ENCODE assay signal across 9 cellular contexts in genomic region chr17:38558751-38559024, GRCh38. TPM values are rescaled to one million over a fixed set of nuclear protein-coding genes. Genes with fewer than 3 reads are reported as not detected.
DNase-seq lines count a peak whose midpoint lies in the region; FAIRE-seq and TF ChIP-seq lines count a peak whose summit lies in the region.
"Had no signal": no experiment of that assay in that cellular context is flagged by ENCODE, and none has a peak within 500 bp of the region (broad histone marks: within the 10 kb centered on the region; RNA-seq: fewer than 3 reads in every experiment).

No MANE protein-coding gene starts in this region.

- H3K4me3 ChIP-seq in MM.1S (ENCODE audit: low read length) (peak overlapping the region; percentile 71), endodermal cell (ENCODE audit: low read length) (peak overlapping the region; percentile 72), neuronal stem cell (ENCODE audit: low read length in 2 of 2) (peak overlapping the region; percentile 37 to 69)

- H3K36me3 ChIP-seq in ES-I3 (ENCODE audit: insufficient read depth, low read length) (no peaks in the 10 kb centered on the region), MM.1S (replicated peaks; ENCODE audit: insufficient read depth, low read length) (no peaks in the 10 kb centered on the region), endodermal cell (ENCODE audit: control insufficient read depth, insufficient read depth, low read length) (no peaks in the 10 kb centered on the region), neuronal stem cell (replicated peaks in 1 of 2; ENCODE audit: control insufficient read depth in 2 of 2, insufficient read depth in 2 of 2, low read length in 2 of 2) (peaks cover 0 to 9% of the 10 kb centered on the region in 2 donors)

- H3K27me3 ChIP-seq in MM.1S (replicated peaks; ENCODE audit: insufficient read depth, low read length) (peaks cover 35% of the 10 kb centered on the region), endodermal cell (ENCODE audit: control insufficient read depth, insufficient read depth, low read length, poor library complexity, severe bottlenecking) (peaks cover 74% of the 10 kb centered on the region), neuronal stem cell (ENCODE audit: control insufficient read depth in 3 of 3, insufficient read depth in 3 of 3, low read depth in 1 of 3, low read length in 3 of 3) (peaks cover 6 to 51% (median 29%) of the 10 kb centered on the region in 3 experiments)

- H4K20me1 ChIP-seq in MM.1S (ENCODE audit: insufficient read depth, low read length) = no peaks in the 10 kb centered on the region

- FAIRE-seq in GM19239 (lab: Jason Lieb, UNC) = no peak

- no peak overlapping the region for H3K27ac Mint-ChIP-seq in endodermal cell

- peaks cover 9% of the 10 kb centered on the region for H3K4me1 Mint-ChIP-seq in endodermal cell

- TF ChIP-seq CTCF in MM.1S (IDR thresholded peaks at IDR 0.05; ENCODE audit: low read length) (no peak), endodermal cell (conservative IDR thresholded peaks at IDR 0.05) (no peak)

- H2AK5ac ChIP-seq in neuronal stem cell (ENCODE audit: low read depth, low read length) = no peak overlapping the region

- H2BK120ac ChIP-seq in neuronal stem cell (ENCODE audit: low read depth, low read length) = peak overlapping the region; percentile 10

- H2BK5ac ChIP-seq in neuronal stem cell (ENCODE audit: low read length) = no peak overlapping the region

- no peak overlapping the region for H4K91ac ChIP-seq in neuronal stem cell (ENCODE audit: low read depth, low read length, poor library complexity)

- H3K36me3 Mint-ChIP-seq in endodermal cell (ENCODE audit: low read depth) = no peaks in the 10 kb centered on the region

- peak overlapping the region; percentile 92 for H3K4me2 ChIP-seq in MM.1S (ENCODE audit: low read depth, low read length)
- H3K4me2 ChIP-seq in neuronal stem cell (ENCODE audit: insufficient read depth, low read length, poor library complexity, severe bottlenecking) = peak overlapping the region; percentile 80

- no peaks in the 10 kb centered on the region for H3K9me3 ChIP-seq in ES-I3 (ENCODE audit: control insufficient read depth, insufficient read depth, low read length)
- no peaks in the 10 kb centered on the region for H3K9me3 ChIP-seq in MM.1S (replicated peaks; ENCODE audit: insufficient read depth, low read length)
- no peaks in the 10 kb centered on the region for H3K9me3 ChIP-seq in endodermal cell (ENCODE audit: control insufficient read depth, low read length)
- H3K9me3 ChIP-seq in neuronal stem cell (replicated peaks in 1 of 2; ENCODE audit: control insufficient read depth in 2 of 2, insufficient read depth in 1 of 2, low read depth in 1 of 2, low read length in 2 of 2) = peaks cover 0 to 3% of the 10 kb centered on the region in 2 donors

- H2AFZ ChIP-seq in MM.1S (ENCODE audit: low read length) = peak overlapping the region; percentile 80
- H2AFZ ChIP-seq in neuronal stem cell (ENCODE audit: low read length) = peak overlapping the region; percentile 91

- peak overlapping the region; percentile 37 for H2BK15ac ChIP-seq in neuronal stem cell (ENCODE audit: low read length)

- no peak overlapping the region for H3K4ac ChIP-seq in neuronal stem cell (ENCODE audit: low read length)

- H3K4me1 ChIP-seq in ES-I3 (ENCODE audit: insufficient read depth, low read length) (peaks cover 11% of the 10 kb centered on the region; the same call in 1 of the 2 replicates), MM.1S (ENCODE audit: low read length) (peaks cover 13% of the 10 kb centered on the region), endodermal cell (ENCODE audit: control insufficient read depth, insufficient read depth, low read length) (peaks cover 3% of the 10 kb centered on the region), neuronal stem cell (ENCODE audit: control insufficient read depth in 2 of 2, insufficient read depth in 1 of 2, low read depth in 1 of 2, low read length in 2 of 2) (peaks cover 30 to 33% of the 10 kb centered on the region in 2 donors)

- peak overlapping the region; percentile 52 for H3K4me3 Mint-ChIP-seq in endodermal cell

- H3K18ac ChIP-seq in neuronal stem cell (ENCODE audit: low read length) = peak overlapping the region; percentile 55

- DNase-seq in MM.1S (no peak), endodermal cell (peak; percentile 85), neuronal stem cell (ENCODE audit: low spot score) (no peak), NCI-H524 treated with DMSO at 0.1 percent for 48 hours (lab: John Stamatoyannopoulos, UW) (no peak), DMS79 (lab: John Stamatoyannopoulos, UW) (no peak), Kasumi-1 (lab: John Stamatoyannopoulos, UW) (no peak), GM19239 (ENCODE audit: insufficient read length, low spot score) (no peak)

- peak overlapping the region; percentile 77 for H3K14ac ChIP-seq in neuronal stem cell (ENCODE audit: low read length)

- H3K79me1 ChIP-seq in neuronal stem cell (ENCODE audit: low read depth, low read length) = no peaks in the 10 kb centered on the region

- peaks cover 10% of the 10 kb centered on the region; the same call in 1 of the 2 replicates for H3F3A ChIP-seq in MM.1S (ENCODE audit: insufficient read depth, low read length)

- H3K9me3 Mint-ChIP-seq in endodermal cell = no peaks in the 10 kb centered on the region

- H3K27ac ChIP-seq in MM.1S (ENCODE audit: low read length) = no peak overlapping the region
- H3K27ac ChIP-seq in endodermal cell (ENCODE audit: low read depth, low read length) = no peak overlapping the region
- no peak overlapping the region for H3K27ac ChIP-seq in neuronal stem cell (replicated peaks; ENCODE audit: low read length)

- H3K27me3 Mint-ChIP-seq in endodermal cell (ENCODE audit: insufficient read depth) = peaks cover 70% of the 10 kb centered on the region

- WGBS in endodermal cell (ENCODE audit: insufficient coverage in 1 of 2, insufficient read length in 1 of 2), 2 experiments = 4% methylated on average over 10 of the region's 10 CpGs
- WGBS in neuronal stem cell (ENCODE audit: extremely low coverage in 2 of 2, insufficient read length in 2 of 2, insufficient replicate concordance in 1 of 2), 2 donors = no CpG with 5 or more reads among the region's 10 CpGs

- H2BK12ac ChIP-seq in neuronal stem cell (ENCODE audit: low read length) = no peak overlapping the region

- H3K23ac ChIP-seq in neuronal stem cell (ENCODE audit: low read depth, low read length, poor library complexity) = peak overlapping the region; percentile 3

- H3K9ac ChIP-seq in ES-I3 (ENCODE audit: low read depth, low read length) (peak overlapping the region; percentile 60; the same call in 1 of the 2 replicates), MM.1S (ENCODE audit: low read length) (peak overlapping the region; percentile 4; the same call in 1 of the 2 replicates), endodermal cell (ENCODE audit: extremely low read depth, low read length, poor library complexity, severe bottlenecking) (no peak overlapping the region), neuronal stem cell (ENCODE audit: low read depth, low read length, poor library complexity) (peak overlapping the region; percentile 65)

- no peaks in the 10 kb centered on the region for H3K9me2 ChIP-seq in MM.1S (replicated peaks; ENCODE audit: insufficient read depth, low read length)

- no peak overlapping the region for H4K8ac ChIP-seq in neuronal stem cell (ENCODE audit: low read depth, low read length)

- H3K79me2 ChIP-seq in MM.1S (ENCODE audit: low read length) = no peaks in the 10 kb centered on the region

RNA-seq across cellular contexts. Expression of gene SRCIN1, which starts 47.1 kb away (rescaled TPM):
- total RNA-seq in endodermal cell = 1 to 10 TPM; 2.8 to 5.9 TPM
- polyA plus RNA-seq in endodermal cell (2013, experiment 1 of 2) = 13.0 TPM
- 12.7 TPM for polyA plus RNA-seq in endodermal cell (2013, experiment 2 of 2)
- 7.3 TPM for polyA plus RNA-seq in neuronal stem cell (2013, experiment 1 of 2)
- polyA plus RNA-seq in neuronal stem cell (2013, experiment 2 of 2) = 7.4 TPM
- total RNA-seq: RPMI7951 had no signal
